In the genomic region with DNA sequence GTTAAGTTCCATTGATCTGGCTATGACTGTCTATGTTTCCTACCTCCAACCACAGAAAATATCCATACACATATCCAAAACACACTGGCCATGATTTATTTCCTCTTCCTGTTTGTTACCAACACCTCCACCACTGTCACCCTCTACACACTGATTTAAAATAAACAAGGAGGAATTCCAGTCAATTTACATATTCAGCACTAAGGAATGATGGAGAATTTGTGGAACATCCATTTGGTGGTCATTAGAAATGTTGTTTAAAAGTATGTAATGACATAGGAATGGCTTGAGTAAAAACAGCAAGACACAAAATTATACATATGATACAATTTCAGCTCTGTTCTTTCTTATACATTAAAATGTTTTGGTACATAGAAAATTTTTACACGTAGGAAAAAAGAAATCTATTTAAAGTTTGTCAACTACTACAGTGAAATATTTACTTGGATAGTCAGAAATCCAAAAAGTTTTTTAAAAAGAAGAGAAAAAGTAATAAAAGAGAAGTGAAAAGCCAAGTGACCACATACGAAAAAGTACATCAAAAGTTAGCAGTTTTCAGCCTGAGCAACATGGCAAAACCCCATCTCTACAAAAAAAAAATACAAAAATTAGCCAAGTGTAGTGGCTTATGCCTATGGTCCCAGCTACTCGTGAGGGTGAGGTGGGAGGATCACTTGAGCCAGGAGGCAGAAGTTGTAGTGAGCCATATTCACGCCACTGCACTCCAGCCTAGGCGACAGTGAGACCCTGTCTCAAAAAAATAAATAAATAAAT, we compare ENCODE assay signal across 31 cellular contexts. TPM values are rescaled to one million over a fixed set of nuclear protein-coding genes. Genes with fewer than 3 reads are reported as not detected.
DNase-seq lines count a peak whose midpoint lies in the region; ATAC-seq, FAIRE-seq and TF ChIP-seq lines count a peak whose summit lies in the region.
"Had no signal": no experiment of that assay in that cellular context is flagged by ENCODE, and none has a peak within 500 bp of the region (broad histone marks: within the 10 kb centered on the region; RNA-seq: fewer than 3 reads in every experiment).

No MANE protein-coding gene starts in this region.

- no peaks in the 10 kb centered on the region for H3K79me2 ChIP-seq in K562 (ENCODE audit: control insufficient read depth, insufficient read depth, low read length)

- BruUV-seq in K562 (replicated peaks; lab: Mats Ljungman, UMichigan), result no TSS peak

- peaks cover 19 to 27% of the 10 kb centered on the region in 2 donors for H3K4me1 Mint-ChIP-seq in stimulated activated naive B cell treated with anti-CD40 and anti-IgM and Interleukin-4, amounts not matched to agents 10 μg/mL and 1 μg/mL and 100 μg/mL, for 72 hours
- H3K4me1 Mint-ChIP-seq in osteocyte (ENCODE audit: unreplicated experiment), result peaks cover 5% of the 10 kb centered on the region

- H3K9me3 Mint-ChIP-seq in stimulated activated naive B cell treated with anti-CD40 and anti-IgM and Interleukin-4, amounts not matched to agents 10 μg/mL and 1 μg/mL and 100 μg/mL, for 72 hours, result no peaks in the 10 kb centered on the region
- H3K9me3 Mint-ChIP-seq in osteocyte (ENCODE audit: unreplicated experiment), result no peaks in the 10 kb centered on the region
- H3K9me3 Mint-ChIP-seq: central memory CD8-positive, alpha-beta T cell; mesothelial cell of epicardium; naive B cell; WTC11 had no signal

- H3K4me1 ChIP-seq in K562 (replicated peaks in 1 of 2; ENCODE audit: control insufficient read depth in 2 of 2, insufficient read depth in 2 of 2, low read length in 2 of 2), result peaks cover 6 to 9% of the 10 kb centered on the region in 2 experiments; a peak in 4 of 5 replicates
- H3K4me1 ChIP-seq: BE2C had no signal

- no peaks in the 10 kb centered on the region for H3K9me1 ChIP-seq in K562 (ENCODE audit: control insufficient read depth, insufficient read depth, low read length)

- CTCF ChIA-PET in K562 (lab: Yijun Ruan, JAX; ENCODE audit: low intra/inter-chr PET ratio), result no interaction called here

- POLR2A ChIA-PET in K562 (lab: Yijun Ruan, JAX), result interaction anchor here (1.0 kb wide), 1 partner anchor 27 kb away, joined by 3 read pairs; no protein-coding TSS in a partner anchor

- H3K27ac ChIP-seq in K562 (ENCODE audit: extremely low read depth, low read depth, low read length), result no peak overlapping the region
- H3K27ac ChIP-seq: esophagus squamous epithelium, Peyer's patch, thoracic aorta, uterus had no signal

- no peak for ATAC-seq in K562
- peak; percentile 41 to 49 for ATAC-seq in stimulated activated naive B cell treated with anti-CD40 and anti-IgM and Interleukin-4, amounts not matched to agents 10 μg/mL and 1 μg/mL and 100 μg/mL, for 72 hours (replicated peaks)
- ATAC-seq: HepG2; left ventricle myocardium superior; stimulated activated naive CD8-positive, alpha-beta T cell treated with anti-CD3 and anti-CD28 coated beads, Interleukin-15, Interleukin-2, amounts not matched to agents 100 U/mL and 50 U/mL, for 24 hours; WTC11 had no signal

- H2AFZ ChIP-seq in K562 (ENCODE audit: low read depth, low read length), result no peak overlapping the region

- H3K27ac Mint-ChIP-seq in stimulated activated naive B cell treated with anti-CD40 and anti-IgM and Interleukin-4, amounts not matched to agents 10 μg/mL and 1 μg/mL and 100 μg/mL, for 72 hours, result no peak overlapping the region
- H3K27ac Mint-ChIP-seq in osteocyte (ENCODE audit: unreplicated experiment), result no peak overlapping the region
- H3K27ac Mint-ChIP-seq: mesothelial cell of epicardium, WTC11 had no signal

- no peak for TF ChIP-seq EP300 in K562 (IDR thresholded peaks at IDR 0.05; ENCODE audit: low read length)

- H3K27me3 ChIP-seq in K562 (ENCODE audit: control insufficient read depth in 2 of 2, insufficient read depth in 2 of 2, low read length in 2 of 2), result no peaks in the 10 kb centered on the region; a peak in 1 of 5 replicates
- H3K27me3 ChIP-seq: BE2C, esophagus squamous epithelium, Peyer's patch, uterus had no signal

- 32% methylated on average over 5 of the region's 5 CpGs for WGBS in K562 (ENCODE audit: insufficient coverage, low coverage, missing lambda C conversion rate)

- no peak for FAIRE-seq in K562 (lab: Jason Lieb, UNC)
- FAIRE-seq: endometrium, HepG2 had no signal

- H3K9ac ChIP-seq in K562 (ENCODE audit: insufficient read depth in 1 of 2, low read depth in 2 of 2, low read length in 2 of 2), result no peak overlapping the region

- no peaks in the 10 kb centered on the region for H3K36me3 ChIP-seq in K562 (ENCODE audit: control insufficient read depth, insufficient read depth, low read length)
- H3K36me3 ChIP-seq: BE2C, esophagus squamous epithelium, Peyer's patch, thoracic aorta, uterus had no signal

- no peak for TF ChIP-seq CTCF in K562 (IDR thresholded peaks at IDR 0.05 in 2 of 3, conservative IDR thresholded peaks at IDR 0.05 in 1 of 3; ENCODE audit: insufficient read depth in 2 of 3, low read depth in 1 of 3, low read length in 3 of 3)
- no peak for TF ChIP-seq CTCF in osteocyte (IDR thresholded peaks at IDR 0.05)

- H3K4me3 ChIP-seq in K562, result no peak overlapping the region
- H3K4me3 ChIP-seq: esophagus squamous epithelium, Peyer's patch, thoracic aorta, uterus had no signal

- no peak for TF ChIP-seq POLR2A in K562 (conservative IDR thresholded peaks at IDR 0.05)

- in situ Hi-C loops in K562 (cut with MboI), result no loop called here

- no peaks in the 10 kb centered on the region for H4K20me1 ChIP-seq in K562 (replicated peaks; ENCODE audit: control insufficient read depth, insufficient read depth, low read length)

- TF ChIP-seq RAD21 in K562 (CRISPR knock-in tag; conservative IDR thresholded peaks at IDR 0.05 in 1 of 2, IDR thresholded peaks at IDR 0.05 in 1 of 2), result no peak

- H3K4me2 ChIP-seq in K562 (ENCODE audit: insufficient read depth, low read length), result no peak overlapping the region

- peak; percentile 66 for DNase-seq in ELR (ENCODE audit: low read depth)
- DNase-seq in HS-5 (ENCODE audit: low read depth), result peak; percentile 15
- DNase-seq in K562 (ENCODE audit: extremely low read depth in 1 of 4, low spot score in 3 of 4), result no peak
- DNase-seq in stimulated activated naive B cell treated with anti-CD40 and anti-IgM and Interleukin-4, amounts not matched to agents 10 μg/mL and 1 μg/mL and 100 μg/mL, for 72 hours, result no peak
- DNase-seq in cardiac septum (ENCODE audit: low spot score), result no peak
- no peak for DNase-seq in T1000 (lab: John Stamatoyannopoulos, UW)
- DNase-seq in osteocyte (ENCODE audit: extremely low spot score, unreplicated experiment), result no peak
- DNase-seq: activated naive CD4-positive, alpha-beta T cell treated with anti-CD3 and anti-CD28 coated beads, Interleukin-2, amount 50 U/mL, for 16 hours; anterior cingulate cortex; BE2C; dermis blood vessel endothelial cell; esophagus squamous epithelium; GF-D8; islet precursor cell; left ventricle myocardium superior; naive B cell; NCI-H1048; NCI-H187 treated with DMSO at 0.1 percent for 48 hours; NCI-H524 treated with DMSO at 0.1 percent for 48 hours; nucleus accumbens; Peyer's patch; SHP77 treated with DMSO at 0.1 percent for 48 hours; stimulated activated naive CD8-positive, alpha-beta T cell treated with anti-CD3 and anti-CD28 coated beads, Interleukin-15, Interleukin-2, amounts not matched to agents 100 U/mL and 50 U/mL, for 24 hours; T-helper 9 cell; uterus had no signal

- H3K9me3 ChIP-seq in K562 (replicated peaks; ENCODE audit: control insufficient read depth, insufficient read depth, low read depth, low read length), result no peaks in the 10 kb centered on the region
- H3K9me3 ChIP-seq: BE2C, esophagus squamous epithelium, Peyer's patch, thoracic aorta, uterus had no signal

- intact Hi-C loops in K562 (cut with micrococcal nuclease) (no loop called here), cardiac septum (cut with DNase I) (no loop called here)

- peaks cover 0 to 7% of the 10 kb centered on the region in 2 donors for H3K36me3 Mint-ChIP-seq in stimulated activated naive B cell treated with anti-CD40 and anti-IgM and Interleukin-4, amounts not matched to agents 10 μg/mL and 1 μg/mL and 100 μg/mL, for 72 hours
- H3K36me3 Mint-ChIP-seq in osteocyte (ENCODE audit: unreplicated experiment), result no peaks in the 10 kb centered on the region
- H3K36me3 Mint-ChIP-seq: mesothelial cell of epicardium, naive B cell, WTC11 had no signal

- no peak overlapping the region for H3K4me3 Mint-ChIP-seq in stimulated activated naive B cell treated with anti-CD40 and anti-IgM and Interleukin-4, amounts not matched to agents 10 μg/mL and 1 μg/mL and 100 μg/mL, for 72 hours
- no peak overlapping the region for H3K4me3 Mint-ChIP-seq in osteocyte (ENCODE audit: unreplicated experiment)
- H3K4me3 Mint-ChIP-seq: central memory CD8-positive, alpha-beta T cell; mesothelial cell of epicardium; WTC11 had no signal

- H3K27me3 Mint-ChIP-seq in stimulated activated naive B cell treated with anti-CD40 and anti-IgM and Interleukin-4, amounts not matched to agents 10 μg/mL and 1 μg/mL and 100 μg/mL, for 72 hours, result no peaks in the 10 kb centered on the region
- H3K27me3 Mint-ChIP-seq in osteocyte (ENCODE audit: unreplicated experiment), result no peaks in the 10 kb centered on the region
- H3K27me3 Mint-ChIP-seq: central memory CD8-positive, alpha-beta T cell; naive B cell had no signal

RNA-seq across cellular contexts. Expression of a gene that starts 5.4 kb away (rescaled TPM):
- 22.3 and 22.5 TPM in 2 replicates for total RNA-seq in K562 (2011; cell fraction: chromatin; rRNA removed; ENCODE audit: low replicate concordance)
- total RNA-seq in K562 (2011; cell fraction: nucleolus; rRNA removed), result 18.4 and 20.3 TPM in 2 replicates
- 21.1 and 25.2 TPM in 2 replicates for total RNA-seq in K562 (2011; cell fraction: nucleoplasm; rRNA removed)
- total RNA-seq in K562 (2014; rRNA removed), result 8.7 and 9.7 TPM in 2 replicates
- 13.6 and 17.0 TPM in 2 replicates for total RNA-seq in K562 (2014; rRNA removed; fragmentation: Illumina TruSeq; extraction: Trizol)
- 14.1 and 17.1 TPM in 2 replicates for total RNA-seq in K562 (2015; rRNA removed; fragmentation: Illumina TruSeq; extraction: Trizol)
- total RNA-seq in K562 (2021), result 9.7 and 10.4 TPM in 2 replicates
- 13.1 and 21.7 TPM in 2 replicates for polyA plus RNA-seq in K562 (2011; rRNA removed)
- polyA plus RNA-seq in K562 (2011; cell fraction: cytosol; rRNA removed), result 10.9 and 14.9 TPM in 2 replicates
- polyA plus RNA-seq in K562 (2011; cell fraction: nucleus; rRNA removed), result 6.1 and 10.3 TPM in 2 replicates
- polyA plus RNA-seq in K562 (2012), result 12.3 and 24.7 TPM in 2 replicates
- polyA plus RNA-seq in K562 (2014; fragmentation: Illumina TruSeq; extraction: Trizol), result 16.9 and 18.5 TPM in 2 replicates
- polyA plus RNA-seq in K562 (2014; fragmentation: Nextera tagmentation; extraction: Ambion mirVana), result 10 to 100 TPM; 15.6 to 19.8 TPM
- polyA plus RNA-seq in K562 (2014; rRNA removed), result 11.3 and 11.9 TPM in 2 replicates
- 9.1 and 12.0 TPM in 2 replicates for polyA minus RNA-seq in K562 (2011; rRNA and poly(A)+ RNA removed)
- polyA minus RNA-seq in K562 (2011; cell fraction: cytosol; rRNA and poly(A)+ RNA removed), result 2.0 and 7.4 TPM in 2 replicates
- polyA minus RNA-seq in K562 (2011; cell fraction: nucleus; rRNA and poly(A)+ RNA removed), result 6.5 and 6.6 TPM in 2 replicates
- total RNA-seq in cardiac septum, result 4.6 TPM
- 3.7 and 4.3 TPM in 2 replicates for total RNA-seq in osteocyte

RNA-seq across cellular contexts. Expression of a gene that starts 5.8 kb away (rescaled TPM):
- 27.8 and 49.3 TPM in 2 replicates for total RNA-seq in K562 (2011; cell fraction: chromatin; rRNA removed; ENCODE audit: low replicate concordance)
- total RNA-seq in K562 (2011; cell fraction: nucleolus; rRNA removed), result 14.2 and 15.1 TPM in 2 replicates
- total RNA-seq in K562 (2011; cell fraction: nucleoplasm; rRNA removed), result 33.1 and 59.3 TPM in 2 replicates
- total RNA-seq in K562 (2014; rRNA removed) (13.5 and 14.7 TPM in 2 replicates), K562 (2014; rRNA removed; fragmentation: Illumina TruSeq; extraction: Trizol) (14.2 and 14.7 TPM in 2 replicates), K562 (2015; rRNA removed; fragmentation: Illumina TruSeq; extraction: Trizol) (11.5 and 12.9 TPM in 2 replicates), K562 (2021) (11.9 and 13.0 TPM in 2 replicates), cardiac septum (8.3 TPM), osteocyte (25.6 and 25.8 TPM in 2 replicates)
- polyA plus RNA-seq in K562 (2011; rRNA removed) (11.4 and 16.2 TPM in 2 replicates), K562 (2014; fragmentation: Illumina TruSeq; extraction: Trizol) (10.5 and 10.8 TPM in 2 replicates), K562 (2014; fragmentation: Nextera tagmentation; extraction: Ambion mirVana) (1 to 10 TPM; 2.5 to 2.8 TPM), K562 (2014; rRNA removed) (12.1 and 12.3 TPM in 2 replicates)
- 7.9 and 8.7 TPM in 2 replicates for polyA plus RNA-seq in K562 (2011; cell fraction: cytosol; rRNA removed)
- 11.6 and 12.0 TPM in 2 replicates for polyA plus RNA-seq in K562 (2011; cell fraction: nucleus; rRNA removed)
- polyA plus RNA-seq in K562 (2012), result 7.4 and 9.2 TPM in 2 replicates
- 21.1 and 24.9 TPM in 2 replicates for polyA minus RNA-seq in K562 (2011; rRNA and poly(A)+ RNA removed)
- polyA minus RNA-seq in K562 (2011; cell fraction: cytosol; rRNA and poly(A)+ RNA removed), result 6.6 and 8.4 TPM in 2 replicates
- 12.9 and 19.1 TPM in 2 replicates for polyA minus RNA-seq in K562 (2011; cell fraction: nucleus; rRNA and poly(A)+ RNA removed)

Comparison
In these comparisons a context has a peak if more than half of its experiments do, and no peak if none do; other contexts are left out.
1. DNase-seq: peak in ELR (single experiment) and HS-5 (single experiment); none in K562 (0 of 4), stimulated activated naive B cell treated with anti-CD40 and anti-IgM and Interleukin-4, amounts not matched to agents 10 μg/mL and 1 μg/mL and 100 μg/mL, for 72 hours (single experiment), cardiac septum (single experiment), T1000 (single experiment) and osteocyte (single experiment).